ENCODE assay signal across 26 cellular contexts in the genomic region with DNA sequence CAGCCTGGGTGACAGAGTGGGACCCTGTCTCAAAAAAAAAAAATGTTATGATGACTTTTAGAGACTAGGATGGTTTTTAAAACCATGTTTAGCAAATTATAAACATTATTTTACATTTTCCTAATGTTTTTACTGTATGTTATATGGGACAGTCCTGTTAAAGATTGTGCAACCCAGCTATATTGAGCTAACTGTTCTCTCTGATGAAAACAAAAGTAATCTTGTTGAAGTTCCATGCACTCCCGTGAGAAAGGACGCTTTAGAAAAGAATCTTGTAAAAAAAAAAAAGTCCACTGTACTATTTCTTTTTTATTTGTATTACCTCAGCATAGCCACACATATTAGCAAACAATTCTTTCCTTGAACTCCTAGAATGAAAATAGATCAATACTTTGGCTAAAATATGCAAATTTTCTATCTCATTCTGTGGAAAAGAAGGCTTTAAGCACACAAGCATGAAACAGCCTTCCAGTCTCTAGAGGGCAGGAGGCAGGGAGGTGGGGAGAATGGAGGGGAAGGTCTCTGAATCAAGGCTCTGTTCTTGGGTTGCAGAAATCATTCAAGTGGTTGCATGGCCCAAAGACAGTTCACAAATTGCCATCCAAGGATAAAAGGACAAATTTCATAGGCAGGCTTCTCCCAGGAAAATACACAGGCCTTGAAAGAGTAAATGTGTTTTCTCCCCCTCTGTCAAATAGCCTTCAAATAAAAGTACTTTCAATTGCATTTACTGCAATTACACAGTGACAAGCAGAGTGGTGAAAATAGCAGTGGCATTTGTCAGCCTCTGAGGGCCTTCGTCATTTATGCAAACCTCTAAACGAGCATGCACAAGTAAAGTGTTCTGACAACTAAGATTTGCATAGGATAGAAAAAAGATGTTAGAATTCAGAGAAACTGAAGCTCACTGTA.
DNase-seq lines count a peak whose midpoint lies in the region; ATAC-seq and TF ChIP-seq lines count a peak whose summit lies in the region.
"Had no signal": no experiment of that assay in that cellular context is flagged by ENCODE, and none has a peak within 500 bp of the region (broad histone marks: within the 10 kb centered on the region; RNA-seq: fewer than 3 reads in every experiment).

No MANE protein-coding gene starts in this region.

- DNase-seq in H7 (peak; percentile 5), fibroblast of villous mesenchyme (ENCODE audit: low read depth) (peak; percentile 62), neural crest cell (ENCODE audit: low read depth, low spot score) (no peak), GM19240 (ENCODE audit: insufficient read length, low spot score) (no peak), GOT3 (lab: John Stamatoyannopoulos, UW) (no peak), NK-92 (lab: John Stamatoyannopoulos, UW; ENCODE audit: unreplicated experiment) (no peak)
- DNase-seq: activated CD4-positive, alpha-beta memory T cell treated with anti-CD3 and anti-CD28 coated beads, Interleukin-2, amount 10 ng/mL, durations not matched to agents 7 days and 5 days; activated CD4-positive, CD25-positive, alpha-beta regulatory T cell; activated naive CD4-positive, alpha-beta T cell treated with Interleukin-2 at 50 U/mL for 16 hours; activated T-cell treated with anti-CD3 and anti-CD28 coated beads, Interleukin-2, amount 50 U/mL, for 1 hour; aorta; cerebellar nuclear complex; effector CD4-positive, alpha-beta T cell; EL; HFFc6; left colon; MG63; NCI-H146; NCI-H226; NK-92 treated with Interleukin-12 subunit alpha and Interleukin-12 subunit beta, amount 100 ng/mL, for 24 hours; SK-N-SH had no signal

- H3K4me3 ChIP-seq in H7 (ENCODE audit: insufficient read depth, low read depth, low read length) (no peak overlapping the region), OCI-LY3 (ENCODE audit: low read length) (no peak overlapping the region), fibroblast of villous mesenchyme (ENCODE audit: low read depth, low read length) (no peak overlapping the region)
- H3K4me3 ChIP-seq: BLaER1 treated with 17β-estradiol and CSF1 and Interleukin-3, amounts not matched to agents 10 nM and 100 nM; esophagus muscularis mucosa; MG63 had no signal

- peak overlapping the region; percentile 4; the same call in 1 of the 2 replicates for H2AFZ ChIP-seq in OCI-LY3 (ENCODE audit: low read depth, low read length)

- no peaks in the 10 kb centered on the region for H3K9me3 ChIP-seq in OCI-LY3 (ENCODE audit: insufficient read depth, low read length)
- H3K9me3 ChIP-seq: esophagus muscularis mucosa, MG63, neutrophil, SK-N-SH had no signal

- H3K36me3 Mint-ChIP-seq in neural crest cell (ENCODE audit: low read depth), result no peaks in the 10 kb centered on the region

- no peaks in the 10 kb centered on the region for H3K79me2 ChIP-seq in OCI-LY3 (ENCODE audit: low read length)

- H4K20me1 ChIP-seq in OCI-LY3 (ENCODE audit: insufficient read depth, low read length), result no peaks in the 10 kb centered on the region
- H4K20me1 ChIP-seq: BLaER1 treated with 17β-estradiol and CSF1 and Interleukin-3, amounts not matched to agents 10 nM and 100 nM had no signal

- peak overlapping the region; percentile 67 for H3K4me3 Mint-ChIP-seq in neural crest cell
- H3K4me3 Mint-ChIP-seq: activated CD4-positive, alpha-beta memory T cell treated with anti-CD3 and anti-CD28 coated beads, Interleukin-2, amount 10 ng/mL, durations not matched to agents 7 days and 5 days; HFFc6 had no signal

- H3K4me1 ChIP-seq in OCI-LY3 (ENCODE audit: low read length), result no peaks in the 10 kb centered on the region

- H3K4me1 Mint-ChIP-seq in neural crest cell, result peaks cover 44% of the 10 kb centered on the region
- H3K4me1 Mint-ChIP-seq: activated CD4-positive, alpha-beta memory T cell treated with anti-CD3 and anti-CD28 coated beads, Interleukin-2, amount 10 ng/mL, durations not matched to agents 7 days and 5 days had no signal

- ATAC-seq in HG02870 (IDR thresholded peaks at IDR 0.05; ENCODE audit: unreplicated experiment), result no peak
- ATAC-seq: left colon had no signal

- H3K9ac ChIP-seq in OCI-LY3 (ENCODE audit: low read length), result no peak overlapping the region
- H3K9ac ChIP-seq: BLaER1 treated with 17β-estradiol and CSF1 and Interleukin-3, amounts not matched to agents 10 nM and 100 nM; SK-N-SH had no signal

- H3K4me2 ChIP-seq in OCI-LY3 (ENCODE audit: low read length), result no peak overlapping the region
- H3K4me2 ChIP-seq: BLaER1 treated with 17β-estradiol and CSF1 and Interleukin-3, amounts not matched to agents 10 nM and 100 nM; SK-N-SH had no signal

- peak overlapping the region; percentile 87 for H3K27ac Mint-ChIP-seq in neural crest cell (ENCODE audit: unreplicated experiment)
- H3K27ac Mint-ChIP-seq: activated CD4-positive, alpha-beta memory T cell treated with anti-CD3 and anti-CD28 coated beads, Interleukin-2, amount 10 ng/mL, durations not matched to agents 7 days and 5 days; HFFc6 had no signal

- H3K27me3 ChIP-seq in H7 (ENCODE audit: control insufficient read depth, insufficient read depth, low read length) (no peaks in the 10 kb centered on the region), OCI-LY3 (ENCODE audit: low read depth, low read length) (no peaks in the 10 kb centered on the region)
- H3K27me3 ChIP-seq: BLaER1 treated with 17β-estradiol and CSF1 and Interleukin-3, amounts not matched to agents 10 nM and 100 nM; esophagus muscularis mucosa; MG63; neutrophil had no signal

- peaks cover 4% of the 10 kb centered on the region for H3K9me3 Mint-ChIP-seq in neural crest cell
- H3K9me3 Mint-ChIP-seq: activated CD4-positive, alpha-beta memory T cell treated with anti-CD3 and anti-CD28 coated beads, Interleukin-2, amount 10 ng/mL, durations not matched to agents 7 days and 5 days; HFFc6 had no signal

- no peaks in the 10 kb centered on the region for H3K36me3 ChIP-seq in H7 (replicated peaks; ENCODE audit: control insufficient read depth, insufficient read depth, low read length)
- H3K36me3 ChIP-seq in OCI-LY3 (replicated peaks; ENCODE audit: low read depth, low read length), result no peaks in the 10 kb centered on the region
- H3K36me3 ChIP-seq: BLaER1 treated with 17β-estradiol and CSF1 and Interleukin-3, amounts not matched to agents 10 nM and 100 nM; esophagus muscularis mucosa; MG63; neutrophil had no signal

- TF ChIP-seq CTCF in OCI-LY3 (IDR thresholded peaks at IDR 0.05; ENCODE audit: low read depth, low read length) (no peak), fibroblast of villous mesenchyme (IDR thresholded peaks at IDR 0.05; ENCODE audit: insufficient read depth, low read depth, low read length) (no peak), neural crest cell (conservative IDR thresholded peaks at IDR 0.05) (no peak)

- H3K27ac ChIP-seq in OCI-LY3 (ENCODE audit: low read length), result no peak overlapping the region
- H3K27ac ChIP-seq: BLaER1 treated with 17β-estradiol and CSF1 and Interleukin-3, amounts not matched to agents 10 nM and 100 nM; esophagus muscularis mucosa; neutrophil had no signal

- H3K27me3 Mint-ChIP-seq in neural crest cell (ENCODE audit: low read depth), result no peaks in the 10 kb centered on the region
- H3K27me3 Mint-ChIP-seq: activated CD4-positive, alpha-beta memory T cell treated with anti-CD3 and anti-CD28 coated beads, Interleukin-2, amount 10 ng/mL, durations not matched to agents 7 days and 5 days had no signal

Comparison
In these comparisons a context has a peak if more than half of its experiments do, and no peak if none do; other contexts are left out.
1. DNase-seq: peak in H7 (single experiment) and fibroblast of villous mesenchyme (single experiment); none in neural crest cell (single experiment), GM19240 (single experiment), GOT3 (single experiment) and NK-92 (single experiment).